15 cellular contexts compared by ENCODE assay signal in genomic region chr20:1286267-1287036, GRCh38. TPM values are rescaled to one million over a fixed set of nuclear protein-coding genes. Genes with fewer than 3 reads are reported as not detected.
DNase-seq lines count a peak whose midpoint lies in the region; ATAC-seq and TF ChIP-seq lines count a peak whose summit lies in the region.
"Had no signal": no experiment of that assay in that cellular context is flagged by ENCODE, and none has a peak within 500 bp of the region (broad histone marks: within the 10 kb centered on the region; RNA-seq: fewer than 3 reads in every experiment).

No MANE protein-coding gene starts in this region.

- H3K9me3 ChIP-seq in BLaER1 treated with 17β-estradiol and CSF1 and Interleukin-3, amounts not matched to agents 10 nM and 100 nM (replicated peaks in 1 of 11): no peaks in the 10 kb centered on the region
- no peaks in the 10 kb centered on the region for H3K9me3 ChIP-seq in CD8-positive, alpha-beta memory T cell (ENCODE audit: low read length)
- H3K9me3 ChIP-seq in ovary (no peaks in the 10 kb centered on the region), lower lobe of right lung (no peaks in the 10 kb centered on the region)

- no peaks in the 10 kb centered on the region for H3K36me3 ChIP-seq in BLaER1 treated with 17β-estradiol and CSF1 and Interleukin-3, amounts not matched to agents 10 nM and 100 nM
- H3K36me3 ChIP-seq in CD8-positive, alpha-beta memory T cell (ENCODE audit: insufficient read depth, low read length): no peaks in the 10 kb centered on the region
- no peaks in the 10 kb centered on the region for H3K36me3 ChIP-seq in ovary
- no peaks in the 10 kb centered on the region for H3K36me3 ChIP-seq in lower lobe of right lung

- peak overlapping the region in 6 of 11 experiments; percentile 11 to 26 (median 20); a peak in 5 of 22 replicates for H3K4me2 ChIP-seq in BLaER1 treated with 17β-estradiol and CSF1 and Interleukin-3, amounts not matched to agents 10 nM and 100 nM

- H3K4me1 ChIP-seq in BLaER1 treated with 17β-estradiol and CSF1 and Interleukin-3, amounts not matched to agents 10 nM and 100 nM: peaks cover 0 to 8% (median 3%) of the 10 kb centered on the region in 10 experiments; a peak in 5 of 20 replicates
- H3K4me1 ChIP-seq in CD8-positive, alpha-beta memory T cell (ENCODE audit: insufficient read depth, low read length): peaks cover 60% of the 10 kb centered on the region
- H3K4me1 ChIP-seq in ovary (ENCODE audit: insufficient read depth): no peaks in the 10 kb centered on the region
- H3K4me1 ChIP-seq in lower lobe of right lung: no peaks in the 10 kb centered on the region
- H3K4me1 ChIP-seq: foreskin keratinocyte had no signal

- H3K27ac Mint-ChIP-seq in CD8-positive, alpha-beta memory T cell: peak overlapping the region in 7 of 8 donors; percentile 4 to 90 (median 57)
- peak overlapping the region; percentile 88 for H3K27ac Mint-ChIP-seq in activated CD8-positive, alpha-beta T cell treated with anti-CD3 and anti-CD28 coated beads, Interleukin-2, amount 10 ng/mL, durations not matched to agents 7 days and 5 days
- H3K27ac Mint-ChIP-seq: nephron had no signal

- H3K27me3 Mint-ChIP-seq in CD8-positive, alpha-beta memory T cell: no peaks in the 10 kb centered on the region
- H3K27me3 Mint-ChIP-seq in activated CD8-positive, alpha-beta T cell treated with anti-CD3 and anti-CD28 coated beads, Interleukin-2, amount 10 ng/mL, durations not matched to agents 7 days and 5 days (ENCODE audit: low read depth): no peaks in the 10 kb centered on the region

- TF ChIP-seq EP300 in ovary (IDR thresholded peaks at IDR 0.05): no peak

- intact Hi-C loops in ovary (cut with DNase I) (no loop called here), lower lobe of right lung (cut with DNase I) (no loop called here)

- H3K4me3 Mint-ChIP-seq in CD8-positive, alpha-beta memory T cell: peak overlapping the region in 5 of 7 donors; percentile 25 to 62 (median 60)
- peak overlapping the region; percentile 62 for H3K4me3 Mint-ChIP-seq in activated CD8-positive, alpha-beta T cell treated with anti-CD3 and anti-CD28 coated beads, Interleukin-2, amount 10 ng/mL, durations not matched to agents 7 days and 5 days
- H3K4me3 Mint-ChIP-seq: nephron had no signal

- H3K27me3 ChIP-seq in BLaER1 treated with 17β-estradiol and CSF1 and Interleukin-3, amounts not matched to agents 10 nM and 100 nM: no peaks in the 10 kb centered on the region
- no peaks in the 10 kb centered on the region for H3K27me3 ChIP-seq in CD8-positive, alpha-beta memory T cell (ENCODE audit: insufficient read depth, low read length, poor library complexity, severe bottlenecking)
- H3K27me3 ChIP-seq in ovary: no peaks in the 10 kb centered on the region
- H3K27me3 ChIP-seq in lower lobe of right lung (ENCODE audit: low read depth): no peaks in the 10 kb centered on the region
- H3K27me3 ChIP-seq: foreskin keratinocyte had no signal

- CTCF ChIA-PET in CD8-positive, alpha-beta memory T cell (lab: Charles Lee): no interaction called here
- CTCF ChIA-PET in activated CD8-positive, alpha-beta T cell treated with anti-CD3 and anti-CD28 coated beads, Interleukin-2, amount 10 ng/mL, durations not matched to agents 7 days and 5 days (lab: Charles Lee): interaction anchor here (1.0 to 1.7 kb wide), 6 partner anchors 13 to 216 kb away, joined by 3 to 7 read pairs (median 4); partner anchors contain the start of gene NSFL1C

- WGBS in ovary, 3 donors: 83 to 84% (median 84%) methylated on average over 9 of the region's 9 CpGs

- no peak for TF ChIP-seq POLR2A in ovary (IDR thresholded peaks at IDR 0.05)

- POLR2A ChIA-PET in CD8-positive, alpha-beta memory T cell (lab: Charles Lee): no interaction called here
- POLR2A ChIA-PET in activated CD8-positive, alpha-beta T cell treated with anti-CD3 and anti-CD28 coated beads, Interleukin-2, amount 10 ng/mL, durations not matched to agents 7 days and 5 days (lab: Charles Lee): interaction anchor here (1.1 to 1.8 kb wide), 2 partner anchors 14 to 60 kb away, joined by 3 to 5 read pairs; partner anchors contain the start of gene RAD21L1

- no peaks in the 10 kb centered on the region for H4K20me1 ChIP-seq in BLaER1 treated with 17β-estradiol and CSF1 and Interleukin-3, amounts not matched to agents 10 nM and 100 nM

- no peak overlapping the region for H3K27ac ChIP-seq in BLaER1 treated with 17β-estradiol and CSF1 and Interleukin-3, amounts not matched to agents 10 nM and 100 nM
- no peak overlapping the region for H3K27ac ChIP-seq in CD8-positive, alpha-beta memory T cell (ENCODE audit: low read depth, low read length)
- H3K27ac ChIP-seq in ovary (no peak overlapping the region), lower lobe of right lung (no peak overlapping the region)
- H3K27ac ChIP-seq: foreskin keratinocyte, HL-60, RWPE1 had no signal

- no peaks in the 10 kb centered on the region for H3K9me3 Mint-ChIP-seq in CD8-positive, alpha-beta memory T cell
- no peaks in the 10 kb centered on the region for H3K9me3 Mint-ChIP-seq in activated CD8-positive, alpha-beta T cell treated with anti-CD3 and anti-CD28 coated beads, Interleukin-2, amount 10 ng/mL, durations not matched to agents 7 days and 5 days (ENCODE audit: insufficient read depth)
- H3K9me3 Mint-ChIP-seq: nephron had no signal

- no peak for TF ChIP-seq CTCF in ovary (IDR thresholded peaks at IDR 0.05)
- no peak for TF ChIP-seq CTCF in lower lobe of right lung (IDR thresholded peaks at IDR 0.05)

- H3K36me3 Mint-ChIP-seq in CD8-positive, alpha-beta memory T cell: peaks cover 0 to 14% (median 11%) of the 10 kb centered on the region in 3 donors
- peaks cover 11% of the 10 kb centered on the region for H3K36me3 Mint-ChIP-seq in activated CD8-positive, alpha-beta T cell treated with anti-CD3 and anti-CD28 coated beads, Interleukin-2, amount 10 ng/mL, durations not matched to agents 7 days and 5 days (ENCODE audit: low read depth)

- no peak overlapping the region for H3K9ac ChIP-seq in BLaER1 treated with 17β-estradiol and CSF1 and Interleukin-3, amounts not matched to agents 10 nM and 100 nM

- no peak overlapping the region for H3K4me3 ChIP-seq in BLaER1 treated with 17β-estradiol and CSF1 and Interleukin-3, amounts not matched to agents 10 nM and 100 nM
- peak overlapping the region; percentile 14 for H3K4me3 ChIP-seq in CD8-positive, alpha-beta memory T cell (ENCODE audit: low read length)
- H3K4me3 ChIP-seq in ovary (no peak overlapping the region), lower lobe of right lung (no peak overlapping the region)

- H3K4me1 Mint-ChIP-seq in CD8-positive, alpha-beta memory T cell: peaks cover 14 to 25% (median 23%) of the 10 kb centered on the region in 3 donors
- peaks cover 47% of the 10 kb centered on the region for H3K4me1 Mint-ChIP-seq in activated CD8-positive, alpha-beta T cell treated with anti-CD3 and anti-CD28 coated beads, Interleukin-2, amount 10 ng/mL, durations not matched to agents 7 days and 5 days (ENCODE audit: low read depth)

- peak in 1 of 5 donors; percentile 80 for DNase-seq in CD8-positive, alpha-beta memory T cell
- DNase-seq in activated CD8-positive, alpha-beta T cell treated with anti-CD3 and anti-CD28 coated beads, Interleukin-2, amount 10 ng/mL, durations not matched to agents 7 days and 5 days: peak; percentile 31
- DNase-seq in epidermal melanocyte (ENCODE audit: insufficient read length, low spot score): peak; percentile 11
- DNase-seq in ovary: no peak
- DNase-seq in lower lobe of right lung: no peak
- DNase-seq in SK-N-DZ (ENCODE audit: low spot score): no peak
- DNase-seq: DMS79 treated with DMSO at 0.1 percent for 48 hours, foreskin keratinocyte, KG1, NCI-H2227 treated with DMSO at 0.1 percent for 48 hours had no signal

- peak; percentile 50 for ATAC-seq in activated CD8-positive, alpha-beta T cell treated with anti-CD3 and anti-CD28 coated beads, Interleukin-2, amount 10 ng/mL, durations not matched to agents 7 days and 5 days
- ATAC-seq in HG02840 (IDR thresholded peaks at IDR 0.05; ENCODE audit: low FRiP score, unreplicated experiment) (no peak), lower lobe of right lung (no peak)
- ATAC-seq: foreskin keratinocyte had no signal

RNA-seq across cellular contexts. Expression of gene SNPH, which starts 20.4 kb away (rescaled TPM):
- total RNA-seq in CD8-positive, alpha-beta memory T cell: 1 to 10 TPM; 3.2 to 3.5 TPM
- 5.8 TPM for polyA plus RNA-seq in CD8-positive, alpha-beta memory T cell
- 1 to 10 TPM; 6.5 to 7.6 TPM for total RNA-seq in activated CD8-positive, alpha-beta T cell treated with anti-CD3 and anti-CD28 coated beads, Interleukin-2, amount 10 ng/mL, durations not matched to agents 7 days and 5 days
- total RNA-seq in ovary: 1 to 10 TPM; 2.4 to 6.8 (median 4.1) TPM
- polyA plus RNA-seq in ovary: 1 to 10 TPM; 1.5 to 1.7 TPM
- 3.8 TPM for total RNA-seq in lower lobe of right lung
- 4.7 and 5.5 TPM in 2 replicates for polyA plus RNA-seq in SK-N-DZ (2014; cell fraction: cytosol; rRNA removed)
- 7.0 and 10.6 TPM in 2 replicates for polyA plus RNA-seq in SK-N-DZ (2014; cell fraction: nucleus; rRNA removed)

RNA-seq across cellular contexts. Expression of gene SDCBP2, which starts 42.5 kb away (rescaled TPM):
- total RNA-seq in CD8-positive, alpha-beta memory T cell: 1 to 10 TPM; 3.7 to 4.7 TPM
- 2.2 TPM for polyA plus RNA-seq in CD8-positive, alpha-beta memory T cell
- 1 to 10 TPM; 1.9 to 2.0 TPM for total RNA-seq in activated CD8-positive, alpha-beta T cell treated with anti-CD3 and anti-CD28 coated beads, Interleukin-2, amount 10 ng/mL, durations not matched to agents 7 days and 5 days
- 10 to 100 TPM in 1 of 7 donors, 1 to 10 TPM in 6; 2.7 to 34.7 (median 4.0) TPM for total RNA-seq in ovary
- 1 to 10 TPM in 1 of 2 donors, under 1 TPM in 1; 0.92 to 3.4 TPM for polyA plus RNA-seq in ovary
- 10.8 TPM for total RNA-seq in lower lobe of right lung
- polyA plus RNA-seq in SK-N-DZ (2014; cell fraction: cytosol; rRNA removed): 1.3 and 1.9 TPM in 2 replicates
- polyA plus RNA-seq in SK-N-DZ (2014; cell fraction: nucleus; rRNA removed): 1.4 and 3.5 TPM in 2 replicates

Comparison
In these comparisons a context has a peak if more than half of its experiments do, and no peak if none do; other contexts are left out.
1. DNase-seq: peak in activated CD8-positive, alpha-beta T cell treated with anti-CD3 and anti-CD28 coated beads, Interleukin-2, amount 10 ng/mL, durations not matched to agents 7 days and 5 days (single experiment) and epidermal melanocyte (single experiment); none in ovary (0 of 5), lower lobe of right lung (single experiment) and SK-N-DZ (single experiment).